10 cellular contexts compared by ENCODE assay signal in genomic region chr7:27152816-27153486, GRCh38. TPM values are rescaled to one million over a fixed set of nuclear protein-coding genes. Genes with fewer than 3 reads are reported as not detected.
DNase-seq lines count a peak whose midpoint lies in the region; ATAC-seq, FAIRE-seq and TF ChIP-seq lines count a peak whose summit lies in the region.
"Had no signal": no experiment of that assay in that cellular context is flagged by ENCODE, and none has a peak within 500 bp of the region (broad histone marks: within the 10 kb centered on the region; RNA-seq: fewer than 3 reads in every experiment).

No MANE protein-coding gene starts in this region.

- H3K9ac ChIP-seq in keratinocyte (ENCODE audit: control insufficient read depth, extremely low read depth, insufficient read depth, low read length) (peak overlapping the region; percentile 93), skeletal muscle satellite cell (ENCODE audit: low read depth, low read length) (peak overlapping the region; percentile 89)

- H3K27me3 ChIP-seq in HAP-1 (ENCODE audit: low read depth) (no peaks in the 10 kb centered on the region), keratinocyte (ENCODE audit: control insufficient read depth, extremely low read depth, insufficient read depth, low read length) (no peaks in the 10 kb centered on the region), skeletal muscle satellite cell (ENCODE audit: control insufficient read depth, insufficient read depth, low read length) (no peaks in the 10 kb centered on the region)

- H3K36me3 ChIP-seq in HAP-1 (replicated peaks) (peaks cover 7% of the 10 kb centered on the region), keratinocyte (ENCODE audit: control insufficient read depth in 2 of 2, extremely low read depth in 1 of 2, insufficient read depth in 2 of 2, low read length in 2 of 2) (no peaks in the 10 kb centered on the region), skeletal muscle satellite cell (ENCODE audit: insufficient read depth, low read length) (no peaks in the 10 kb centered on the region)

- H3K4me2 ChIP-seq in keratinocyte (ENCODE audit: control insufficient read depth, extremely low read depth, insufficient read depth, low read depth, low read length): peak overlapping the region; percentile 98
- H3K4me2 ChIP-seq in skeletal muscle satellite cell (ENCODE audit: low read length): peak overlapping the region; percentile 98

- H3K9me3 ChIP-seq in HAP-1 (no peaks in the 10 kb centered on the region), T-helper 17 cell (ENCODE audit: control insufficient read depth, low read length, poor library complexity, severe bottlenecking) (no peaks in the 10 kb centered on the region), keratinocyte (ENCODE audit: control insufficient read depth, low read depth, low read length) (no peaks in the 10 kb centered on the region), skeletal muscle satellite cell (replicated peaks; ENCODE audit: low read length) (no peaks in the 10 kb centered on the region)

- H3K4me1 ChIP-seq in HAP-1 (peaks cover 34% of the 10 kb centered on the region), keratinocyte (ENCODE audit: control insufficient read depth, extremely low read depth, insufficient read depth, low read length) (peaks cover 69% of the 10 kb centered on the region), skeletal muscle satellite cell (ENCODE audit: control insufficient read depth, insufficient read depth, low read length) (peaks cover 54% of the 10 kb centered on the region)

- peaks cover 92% of the 10 kb centered on the region for H3K27me3 Mint-ChIP-seq in T-helper 17 cell

- TF ChIP-seq CTCF in keratinocyte (optimal IDR thresholded peaks at IDR 0.05 in 1 of 3, IDR thresholded peaks at IDR 0.05 in 1 of 3, conservative IDR thresholded peaks at IDR 0.05 in 1 of 3; ENCODE audit: extremely low read depth in 1 of 3, insufficient read depth in 2 of 3, low read length in 3 of 3): no peak

- H3K4me3 Mint-ChIP-seq in T-helper 17 cell: no peak overlapping the region

- peak overlapping the region; percentile 82 for H2AFZ ChIP-seq in keratinocyte (ENCODE audit: control insufficient read depth, low read length)

- ATAC-seq in T-helper 17 cell (no peak), GM18517 (IDR thresholded peaks at IDR 0.05; ENCODE audit: unreplicated experiment) (no peak)

- FAIRE-seq in keratinocyte (lab: Jason Lieb, UNC): no peak

- H3K4me1 Mint-ChIP-seq in T-helper 17 cell: peaks cover 47% of the 10 kb centered on the region

- no peaks in the 10 kb centered on the region for H3K9me1 ChIP-seq in keratinocyte (ENCODE audit: control insufficient read depth, extremely low read depth, insufficient read depth, low read length)

- dilution Hi-C loops in keratinocyte (cut with MboI; ENCODE audit: extremely low pct_ligation_motif_present, low sequenced_read_pairs): no loop called here

- in situ Hi-C loops in HAP-1 (cut with MboI; ENCODE audit: low sequenced_read_pairs): loop anchor here (25.0 kb wide), 1 partner anchor 941 kb away; the partner anchor contains the start of genes CBX3 and HNRNPA2B1
- in situ Hi-C loops in G401 (cut with HindIII; ENCODE audit: low sequenced_read_pairs): no loop called here

- no peak for DNase-seq in HAP-1 (ENCODE audit: low spot score in 2 of 2)
- DNase-seq in T-helper 17 cell: no peak
- no peak for DNase-seq in keratinocyte (ENCODE audit: low read depth, low spot score)
- DNase-seq in GDM1 (lab: John Stamatoyannopoulos, UW): no peak
- no peak for DNase-seq in G401 (ENCODE audit: low spot score)
- no peak for DNase-seq in dedifferentiated amniotic fluid mesenchymal stem cell (ENCODE audit: extremely low spot score)
- DNase-seq: DND-41, NCI-H1105 had no signal

- peaks cover 67% of the 10 kb centered on the region for H3K79me2 ChIP-seq in keratinocyte (ENCODE audit: control insufficient read depth, insufficient read depth, low read length)

- peak overlapping the region; percentile 91 for H3K27ac Mint-ChIP-seq in T-helper 17 cell

- H4K20me1 ChIP-seq in keratinocyte (ENCODE audit: control insufficient read depth, extremely low read depth, insufficient read depth, low read length): no peaks in the 10 kb centered on the region

- H3K27ac ChIP-seq in keratinocyte (ENCODE audit: control insufficient read depth, insufficient read depth, low read length): peak overlapping the region; percentile 87

- H3K36me3 Mint-ChIP-seq in T-helper 17 cell (ENCODE audit: low read depth): peaks cover 15% of the 10 kb centered on the region

- H3K4me3 ChIP-seq in HAP-1: peak overlapping the region; percentile 58
- peak overlapping the region; percentile 60 to 83 (median 74) for H3K4me3 ChIP-seq in keratinocyte (ENCODE audit: control insufficient read depth in 2 of 3, extremely low read depth in 1 of 3, insufficient read depth in 2 of 3, low read depth in 1 of 3, low read length in 3 of 3)
- H3K4me3 ChIP-seq in skeletal muscle satellite cell (ENCODE audit: low read length): peak overlapping the region; percentile 83

RNA-seq across cellular contexts. Expression of gene HOXA3, which starts 0.6 kb away (rescaled TPM):
- not detected for total RNA-seq in T-helper 17 cell
- 0.17 to 0.84 TPM (median 0.58 TPM) in 3 replicates for polyA plus RNA-seq in keratinocyte
- 0.87 TPM for polyA plus RNA-seq in keratinocyte (2011; ENCODE audit: low read depth)
- 0.55 and 0.95 TPM in 2 replicates for polyA plus RNA-seq in keratinocyte (2011; cell fraction: cytosol; rRNA removed)
- 1.2 and 2.0 TPM in 2 replicates for polyA plus RNA-seq in keratinocyte (2011; cell fraction: nucleus; rRNA removed)
- polyA plus RNA-seq in keratinocyte (2012; ENCODE audit: low replicate concordance): 1.1 and 3.2 TPM in 2 replicates
- 0.22 to 1.2 TPM in 2 of 3 replicates, not detected in the other for polyA minus RNA-seq in keratinocyte
- polyA minus RNA-seq in keratinocyte (2011; cell fraction: cytosol; rRNA and poly(A)+ RNA removed): 1.9 TPM
- 0.54 and 1.2 TPM in 2 replicates for polyA minus RNA-seq in keratinocyte (2011; cell fraction: nucleus; rRNA and poly(A)+ RNA removed)
- total RNA-seq in skeletal muscle satellite cell (2012; rRNA removed): 2.0 and 3.3 TPM in 2 replicates
- total RNA-seq in G401 (2014; rRNA removed; shearing (Covaris generic)): 2.2 TPM in 1 of 2 replicates, not detected in the other

RNA-seq across cellular contexts. Expression of gene HOXA7, which starts 3.5 kb away (rescaled TPM):
- not detected for total RNA-seq in T-helper 17 cell
- polyA plus RNA-seq in keratinocyte: 3.8 to 13.5 TPM (median 8.1 TPM) in 3 replicates
- polyA plus RNA-seq in keratinocyte (2011; ENCODE audit: low read depth): 4.9 TPM
- 7.4 and 9.8 TPM in 2 replicates for polyA plus RNA-seq in keratinocyte (2011; cell fraction: cytosol; rRNA removed)
- polyA plus RNA-seq in keratinocyte (2011; cell fraction: nucleus; rRNA removed): 5.2 and 6.0 TPM in 2 replicates
- 3.9 and 14.3 TPM in 2 replicates for polyA plus RNA-seq in keratinocyte (2012; ENCODE audit: low replicate concordance)
- polyA minus RNA-seq in keratinocyte: 4.5 to 4.9 TPM (median 4.8 TPM) in 3 replicates
- 11.9 TPM for polyA minus RNA-seq in keratinocyte (2011; cell fraction: cytosol; rRNA and poly(A)+ RNA removed)
- polyA minus RNA-seq in keratinocyte (2011; cell fraction: nucleus; rRNA and poly(A)+ RNA removed): 2.0 and 2.3 TPM in 2 replicates
- 2.0 and 2.8 TPM in 2 replicates for total RNA-seq in skeletal muscle satellite cell (2012; rRNA removed)
- 4.4 and 7.1 TPM in 2 replicates for total RNA-seq in G401 (2014; rRNA removed; shearing (Covaris generic))

RNA-seq across cellular contexts. Expression of gene HOXA6, which starts 5.4 kb away (rescaled TPM):
- total RNA-seq in T-helper 17 cell: not detected
- 0.52 to 0.72 TPM (median 0.54 TPM) in 3 replicates for polyA plus RNA-seq in keratinocyte
- polyA plus RNA-seq in keratinocyte (2011; ENCODE audit: low read depth): not detected
- 0.26 and 0.68 TPM in 2 replicates for polyA plus RNA-seq in keratinocyte (2011; cell fraction: cytosol; rRNA removed)
- polyA plus RNA-seq in keratinocyte (2011; cell fraction: nucleus; rRNA removed): 1.8 and 2.5 TPM in 2 replicates
- polyA plus RNA-seq in keratinocyte (2012; ENCODE audit: low replicate concordance): 0.44 and 1.4 TPM in 2 replicates
- 0.59 to 2.3 TPM (median 1.1 TPM) in 3 replicates for polyA minus RNA-seq in keratinocyte
- polyA minus RNA-seq in keratinocyte (2011; cell fraction: cytosol; rRNA and poly(A)+ RNA removed): not detected
- 2.7 and 3.6 TPM in 2 replicates for polyA minus RNA-seq in keratinocyte (2011; cell fraction: nucleus; rRNA and poly(A)+ RNA removed)
- 5.6 and 8.7 TPM in 2 replicates for total RNA-seq in skeletal muscle satellite cell (2012; rRNA removed)
- 5.1 TPM in 1 of 2 replicates, not detected in the other for total RNA-seq in G401 (2014; rRNA removed; shearing (Covaris generic))

RNA-seq across cellular contexts. Expression of gene HOXA5, which starts 9.5 kb away (rescaled TPM):
- total RNA-seq in T-helper 17 cell: under 1 TPM in 1 of 2 donors, not detected in 1; 0.26 TPM
- polyA plus RNA-seq in keratinocyte: 3.3 to 7.1 TPM (median 4.5 TPM) in 3 replicates
- polyA plus RNA-seq in keratinocyte (2011; ENCODE audit: low read depth): 6.8 TPM
- polyA plus RNA-seq in keratinocyte (2011; cell fraction: cytosol; rRNA removed): 3.1 and 4.3 TPM in 2 replicates
- polyA plus RNA-seq in keratinocyte (2011; cell fraction: nucleus; rRNA removed): 9.4 and 10.0 TPM in 2 replicates
- polyA plus RNA-seq in keratinocyte (2012; ENCODE audit: low replicate concordance): 3.2 and 5.0 TPM in 2 replicates
- polyA minus RNA-seq in keratinocyte: 2.3 to 4.3 TPM (median 2.7 TPM) in 3 replicates
- 4.4 TPM for polyA minus RNA-seq in keratinocyte (2011; cell fraction: cytosol; rRNA and poly(A)+ RNA removed)
- 5.0 and 5.5 TPM in 2 replicates for polyA minus RNA-seq in keratinocyte (2011; cell fraction: nucleus; rRNA and poly(A)+ RNA removed)
- 5.3 and 9.6 TPM in 2 replicates for total RNA-seq in skeletal muscle satellite cell (2012; rRNA removed)
- total RNA-seq in G401 (2014; rRNA removed; shearing (Covaris generic)): 0.81 and 1.6 TPM in 2 replicates

RNA-seq across cellular contexts. Expression of gene HOXA9, which starts 12.4 kb away (rescaled TPM):
- not detected for total RNA-seq in T-helper 17 cell
- polyA plus RNA-seq in keratinocyte: 9.0 to 40.5 TPM (median 28.1 TPM) in 3 replicates
- polyA plus RNA-seq in keratinocyte (2011; ENCODE audit: low read depth): 76.1 TPM
- polyA plus RNA-seq in keratinocyte (2011; cell fraction: cytosol; rRNA removed): 20.4 and 23.2 TPM in 2 replicates
- 22.3 and 31.4 TPM in 2 replicates for polyA plus RNA-seq in keratinocyte (2011; cell fraction: nucleus; rRNA removed)
- 21.1 and 27.0 TPM in 2 replicates for polyA plus RNA-seq in keratinocyte (2012; ENCODE audit: low replicate concordance)
- 1.5 to 5.7 TPM (median 4.0 TPM) in 3 replicates for polyA minus RNA-seq in keratinocyte
- polyA minus RNA-seq in keratinocyte (2011; cell fraction: cytosol; rRNA and poly(A)+ RNA removed): 9.4 TPM
- 2.2 and 3.8 TPM in 2 replicates for polyA minus RNA-seq in keratinocyte (2011; cell fraction: nucleus; rRNA and poly(A)+ RNA removed)
- total RNA-seq in skeletal muscle satellite cell (2012; rRNA removed): 14.6 and 20.3 TPM in 2 replicates
- total RNA-seq in G401 (2014; rRNA removed; shearing (Covaris generic)): 66.5 and 71.2 TPM in 2 replicates
